12 cellular contexts compared by ENCODE assay signal in the genomic region with DNA sequence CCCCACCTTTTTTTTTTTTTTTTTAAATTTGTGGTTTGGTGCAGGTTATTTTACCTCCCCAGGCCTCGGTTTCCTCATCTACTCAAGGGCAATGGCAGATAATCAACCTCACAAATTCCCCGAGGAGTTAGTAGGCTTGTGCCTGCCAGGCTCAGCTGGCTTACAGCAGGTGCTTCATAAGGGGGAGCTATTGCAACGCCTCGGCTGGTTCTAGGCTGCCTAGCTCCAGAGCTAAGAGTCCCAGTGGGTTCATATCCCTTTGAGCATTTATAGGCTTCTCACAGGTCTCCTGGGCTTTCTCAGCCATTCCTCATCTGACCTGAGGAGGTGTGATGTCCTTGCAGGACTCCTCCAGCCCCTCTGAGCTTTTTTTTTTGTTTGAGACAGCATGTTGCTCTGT. TPM values are rescaled to one million over a fixed set of nuclear protein-coding genes. Genes with fewer than 3 reads are reported as not detected.
A peak's percentile ranks its signal among the peaks of the same experiment; 100 is the strongest.
DNase-seq lines count a peak whose midpoint lies in the region; ATAC-seq and TF ChIP-seq lines count a peak whose summit lies in the region.
"Had no signal": no experiment of that assay in that cellular context is flagged by ENCODE, and none has a peak within 500 bp of the region (broad histone marks: within the 10 kb centered on the region; RNA-seq: fewer than 3 reads in every experiment).

No MANE protein-coding gene starts in this region.

- H3K27me3 ChIP-seq in HL-60 (ENCODE audit: insufficient read depth, poor library complexity, severe bottlenecking) (no peaks in the 10 kb centered on the region), psoas muscle (ENCODE audit: insufficient read depth in 3 of 3, low read length in 2 of 3) (no peaks in the 10 kb centered on the region)
- H3K27me3 ChIP-seq: tibial artery had no signal

- no peaks in the 10 kb centered on the region for H3K9me3 ChIP-seq in psoas muscle
- H3K9me3 ChIP-seq: tibial artery had no signal

- 33 to 64% (median 42%) methylated on average over 4 of the region's 4 CpGs for WGBS in psoas muscle, 3 donors

- peak; percentile 4 for DNase-seq in NCI-H2171 treated with DMSO at 0.1 percent for 48 hours (lab: John Stamatoyannopoulos, UW)
- no peak for DNase-seq in NCI-H2171 (lab: John Stamatoyannopoulos, UW)
- peak; percentile 57 to 80 for DNase-seq in HL-60 (ENCODE audit: low read depth in 1 of 2, low spot score in 1 of 2)
- DNase-seq in UCSD-AML1 (lab: John Stamatoyannopoulos, UW; ENCODE audit: unreplicated experiment) = peak; percentile 36
- no peak for DNase-seq in psoas muscle
- no peak for DNase-seq in mesenteric fat pad (ENCODE audit: low spot score)
- no peak for DNase-seq in germinal center (ENCODE audit: low spot score)
- DNase-seq: activated CD8-positive, alpha-beta T cell treated with anti-CD3 and anti-CD28 coated beads for 36 hours; NCI-H146; tibial artery had no signal

- ATAC-seq in psoas muscle (no peak), GM19455 (IDR thresholded peaks at IDR 0.05; ENCODE audit: unreplicated experiment) (no peak)
- ATAC-seq: activated CD8-positive, alpha-beta T cell treated with anti-CD3 and anti-CD28 coated beads for 36 hours had no signal

- TF ChIP-seq CTCF in HL-60 (IDR thresholded peaks at IDR 0.05; ENCODE audit: insufficient read depth, low read length) (peak; percentile 33), psoas muscle (IDR thresholded peaks at IDR 0.05) (no peak)

- H3K27ac ChIP-seq in HL-60 (replicated peaks) (peak overlapping the region; percentile 92), psoas muscle (peak overlapping the region; percentile 67)
- H3K27ac ChIP-seq: epithelial cell of prostate, tibial artery had no signal

- peaks cover 49% of the 10 kb centered on the region for H3K4me1 ChIP-seq in psoas muscle

- H3K4me3 ChIP-seq in HL-60 (replicated peaks; ENCODE audit: insufficient read depth, low read length) = no peak overlapping the region
- H3K4me3 ChIP-seq in psoas muscle = no peak overlapping the region
- H3K4me3 ChIP-seq: tibial artery had no signal

- intact Hi-C loops in psoas muscle (cut with DNase I) = no loop called here

- H3K36me3 ChIP-seq in psoas muscle (ENCODE audit: insufficient read depth in 1 of 2, low read depth in 1 of 2) = peaks cover 0 to 22% of the 10 kb centered on the region in 2 donors

RNA-seq across cellular contexts. Expression of a gene that starts 10.6 kb away (rescaled TPM):
- total RNA-seq in psoas muscle (10 to 100 TPM; 31.5 to 45.1 (median 39.8) TPM), mesenteric fat pad (5.7 TPM)
- polyA plus RNA-seq in psoas muscle = 10 to 100 TPM; 34.9 to 58.8 (median 43.3) TPM

RNA-seq across cellular contexts. Expression of a gene that starts 11.1 kb away (rescaled TPM):
- 10 to 100 TPM; 25.4 to 42.3 (median 41.2) TPM for total RNA-seq in psoas muscle
- 10 to 100 TPM; 34.9 to 78.8 (median 59.0) TPM for polyA plus RNA-seq in psoas muscle
- 9.6 TPM for total RNA-seq in mesenteric fat pad

RNA-seq across cellular contexts. Expression of a gene that starts 18.9 kb away (rescaled TPM):
- total RNA-seq in psoas muscle = 1 to 10 TPM in 2 of 4 donors, under 1 TPM in 2; 0.55 to 1.9 (median 1.3) TPM
- under 1 TPM; 0.59 to 0.96 (median 0.73) TPM for polyA plus RNA-seq in psoas muscle
- total RNA-seq in mesenteric fat pad = 8.1 TPM

RNA-seq across cellular contexts. Expression of a gene that starts 31.5 kb away (rescaled TPM):
- total RNA-seq in psoas muscle (10 to 100 TPM; 37.6 to 71.4 (median 59.5) TPM), mesenteric fat pad (33.0 TPM)
- 100 to 1,000 TPM in 1 of 3 donors, 10 to 100 TPM in 2; 68.5 to 113 (median 88.8) TPM for polyA plus RNA-seq in psoas muscle

RNA-seq across cellular contexts. Expression of a gene that starts 31.9 kb away (rescaled TPM):
- total RNA-seq in psoas muscle (1 to 10 TPM; 1.4 to 2.6 (median 1.7) TPM), mesenteric fat pad (10.0 TPM)
- polyA plus RNA-seq in psoas muscle = 1 to 10 TPM in 2 of 3 donors, under 1 TPM in 1; 0.88 to 3.1 (median 2.5) TPM

Comparison
In these comparisons a context has a peak if more than half of its experiments do, and no peak if none do; other contexts are left out.
1. DNase-seq: peak in NCI-H2171 treated with DMSO at 0.1 percent for 48 hours (single experiment), HL-60 (2 of 2) and UCSD-AML1 (single experiment); none in NCI-H2171 (single experiment), psoas muscle (0 of 2), mesenteric fat pad (single experiment) and germinal center (single experiment).